Comparison of ENCODE assay signal across 26 cellular contexts in the genomic region with DNA sequence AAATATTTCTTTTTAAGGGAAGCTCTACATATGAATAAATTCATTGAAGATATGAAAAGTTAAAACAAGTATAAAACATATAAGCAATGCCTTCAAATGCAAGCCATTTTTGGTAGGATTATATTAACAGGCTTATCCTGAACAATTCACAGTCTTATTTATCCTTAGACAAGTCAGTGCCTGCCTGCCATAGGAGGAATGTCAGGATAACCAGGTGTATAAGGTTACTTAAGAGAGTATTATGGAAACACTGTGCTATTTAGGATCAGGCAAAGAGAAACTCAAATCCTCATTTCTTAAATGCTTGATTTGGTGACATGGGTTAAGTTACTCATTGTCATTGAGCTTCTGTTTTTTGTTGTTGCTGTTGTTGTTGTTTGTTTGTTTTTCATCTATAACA.
DNase-seq lines count a peak whose midpoint lies in the region; ATAC-seq and TF ChIP-seq lines count a peak whose summit lies in the region.
"Had no signal": no experiment of that assay in that cellular context is flagged by ENCODE, and none has a peak within 500 bp of the region (broad histone marks: within the 10 kb centered on the region; RNA-seq: fewer than 3 reads in every experiment).

No MANE protein-coding gene starts in this region.

- no peak overlapping the region for H3K9ac ChIP-seq in mammary epithelial cell (ENCODE audit: insufficient read depth, low read length)
- H3K9ac ChIP-seq: BLaER1 treated with 17β-estradiol and CSF1 and Interleukin-3, amounts not matched to agents 10 nM and 100 nM had no signal

- no peak overlapping the region for H3K4me2 ChIP-seq in mammary epithelial cell (ENCODE audit: insufficient read depth, low read depth, low read length)
- H3K4me2 ChIP-seq: A549; BLaER1 treated with 17β-estradiol and CSF1 and Interleukin-3, amounts not matched to agents 10 nM and 100 nM had no signal

- POLR2A ChIA-PET in MCF 10A (lab: Yijun Ruan, JAX), result interaction anchor here (0.5 to 1.4 kb wide), 2 partner anchors 9 to 324 kb away, joined by 3 read pairs; no protein-coding TSS in a partner anchor

- no peaks in the 10 kb centered on the region for H3K9me3 Mint-ChIP-seq in MCF 10A (ENCODE audit: unreplicated experiment)
- H3K9me3 Mint-ChIP-seq in Calu3 (ENCODE audit: low read depth, unreplicated experiment), result no peaks in the 10 kb centered on the region

- no peak overlapping the region for H3K27ac ChIP-seq in mammary epithelial cell (ENCODE audit: insufficient read depth, low read depth, low read length)
- H3K27ac ChIP-seq: A549; BLaER1 treated with 17β-estradiol and CSF1 and Interleukin-3, amounts not matched to agents 10 nM and 100 nM; Peyer's patch; SJCRH30 had no signal

- BruUV-seq in MCF 10A (replicated peaks; lab: Mats Ljungman, UMichigan), result no TSS peak
- BruUV-seq in mammary epithelial cell (replicated peaks; lab: Mats Ljungman, UMichigan), result no TSS peak
- BruUV-seq in Calu3 (replicated peaks; lab: Mats Ljungman, UMichigan), result no TSS peak

- H3K36me3 Mint-ChIP-seq in MCF 10A (ENCODE audit: insufficient read depth, unreplicated experiment) (no peaks in the 10 kb centered on the region), Calu3 (ENCODE audit: insufficient read depth, unreplicated experiment) (no peaks in the 10 kb centered on the region)
- H3K36me3 Mint-ChIP-seq: CD4-positive, alpha-beta memory T cell had no signal

- CTCF ChIA-PET in MCF 10A (lab: Yijun Ruan, JAX) (interaction anchor here (0.6 kb wide), 1 partner anchor 206 kb away, joined by 4 read pairs; no protein-coding TSS in a partner anchor), mammary epithelial cell (lab: Charles Lee; ENCODE audit: low non-redundant PET) (no interaction called here), Calu3 (lab: Charles Lee) (no interaction called here)

- no peaks in the 10 kb centered on the region for H3K4me1 ChIP-seq in mammary epithelial cell (ENCODE audit: insufficient read depth, low read length)
- H3K4me1 ChIP-seq: A549; BLaER1 treated with 17β-estradiol and CSF1 and Interleukin-3, amounts not matched to agents 10 nM and 100 nM; Peyer's patch; SJCRH30 had no signal

- H3K27me3 ChIP-seq in mammary epithelial cell (ENCODE audit: insufficient read depth, low read length), result no peaks in the 10 kb centered on the region
- H3K27me3 ChIP-seq: BLaER1 treated with 17β-estradiol and CSF1 and Interleukin-3, amounts not matched to agents 10 nM and 100 nM; MG63; Peyer's patch; SJCRH30 had no signal

- no peak overlapping the region for H3K27ac Mint-ChIP-seq in MCF 10A (ENCODE audit: low read depth, unreplicated experiment)
- H3K27ac Mint-ChIP-seq in Calu3 (ENCODE audit: unreplicated experiment), result no peak overlapping the region
- H3K27ac Mint-ChIP-seq: CD4-positive, alpha-beta memory T cell; T-helper 17 cell had no signal

- ATAC-seq in HG03442 (IDR thresholded peaks at IDR 0.05; ENCODE audit: unreplicated experiment), result no peak
- ATAC-seq: A549, Right ventricle myocardium inferior, SK-N-SH treated with all-trans-retinoic acid at 6 μM for 48 hours, T-helper 17 cell had no signal

- no peak overlapping the region for H3K4me3 Mint-ChIP-seq in MCF 10A (ENCODE audit: unreplicated experiment)
- no peak overlapping the region for H3K4me3 Mint-ChIP-seq in Calu3 (ENCODE audit: low read depth, unreplicated experiment)
- H3K4me3 Mint-ChIP-seq: CD4-positive, alpha-beta memory T cell; T-helper 17 cell had no signal

- H3K27me3 Mint-ChIP-seq in MCF 10A (ENCODE audit: insufficient read depth, unreplicated experiment) (no peaks in the 10 kb centered on the region), Calu3 (ENCODE audit: unreplicated experiment) (no peaks in the 10 kb centered on the region)
- H3K27me3 Mint-ChIP-seq: CD4-positive, alpha-beta memory T cell; T-helper 17 cell had no signal

- TF ChIP-seq CTCF in MCF 10A (IDR thresholded peaks at IDR 0.05; ENCODE audit: unreplicated experiment) (no peak), mammary epithelial cell (conservative IDR thresholded peaks at IDR 0.05 in 1 of 2, IDR thresholded peaks at IDR 0.05 in 1 of 2; ENCODE audit: extremely low read depth in 1 of 2, insufficient read depth in 1 of 2, low read depth in 1 of 2, low read length in 2 of 2) (no peak), epithelial cell of esophagus (IDR thresholded peaks at IDR 0.05; ENCODE audit: insufficient read depth, low read depth, low read length, missing control alignments) (no peak), GM10266 (IDR thresholded peaks at IDR 0.05; ENCODE audit: control insufficient read depth, insufficient read depth, low read depth, missing control alignments) (no peak), Calu3 (IDR thresholded peaks at IDR 0.05; ENCODE audit: unreplicated experiment) (no peak)

- intact Hi-C loops in MCF 10A (cut with micrococcal nuclease) (no loop called here), mammary epithelial cell (cut with micrococcal nuclease) (no loop called here), Calu3 (cut with micrococcal nuclease; ENCODE audit: unreplicated experiment) (no loop called here)

- H3K79me2 ChIP-seq in mammary epithelial cell (ENCODE audit: insufficient read depth, low read length), result no peaks in the 10 kb centered on the region

- no peaks in the 10 kb centered on the region for H3K36me3 ChIP-seq in mammary epithelial cell (ENCODE audit: insufficient read depth, low read length)
- H3K36me3 ChIP-seq: BLaER1 treated with 17β-estradiol and CSF1 and Interleukin-3, amounts not matched to agents 10 nM and 100 nM; MG63; Peyer's patch; SJCRH30 had no signal

- H3K4me1 Mint-ChIP-seq in MCF 10A (ENCODE audit: insufficient read depth, unreplicated experiment) (peaks cover 5% of the 10 kb centered on the region), Calu3 (ENCODE audit: low read depth, unreplicated experiment) (no peaks in the 10 kb centered on the region)
- H3K4me1 Mint-ChIP-seq: CD4-positive, alpha-beta memory T cell; T-helper 17 cell had no signal

- no peaks in the 10 kb centered on the region for H4K20me1 ChIP-seq in mammary epithelial cell (ENCODE audit: insufficient read depth, low read length)
- H4K20me1 ChIP-seq: BLaER1 treated with 17β-estradiol and CSF1 and Interleukin-3, amounts not matched to agents 10 nM and 100 nM had no signal

- dilution Hi-C loops in mammary epithelial cell (cut with HindIII; ENCODE audit: low sequenced_read_pairs), result no loop called here

- H2AFZ ChIP-seq in mammary epithelial cell (ENCODE audit: low read depth, low read length), result no peak overlapping the region

- H3K4me3 ChIP-seq in mammary epithelial cell (replicated peaks in 1 of 3; ENCODE audit: insufficient read depth in 1 of 3, low read depth in 2 of 3, low read length in 3 of 3) (no peak overlapping the region), epithelial cell of esophagus (ENCODE audit: low read length) (no peak overlapping the region)
- H3K4me3 ChIP-seq: A549; BLaER1 treated with 17β-estradiol and CSF1 and Interleukin-3, amounts not matched to agents 10 nM and 100 nM; MG63; Peyer's patch; SJCRH30 had no signal

- in situ Hi-C loops in mammary epithelial cell (cut with MboI; ENCODE audit: low sequenced_read_pairs in 2 of 2), result no loop called here

- peak; percentile 20 for DNase-seq in MCF 10A (ENCODE audit: unreplicated experiment)
- no peak for DNase-seq in mammary epithelial cell
- peak; percentile 5 for DNase-seq in NCI-H69 (lab: John Stamatoyannopoulos, UW)
- peak; percentile 82 for DNase-seq in epithelial cell of esophagus (ENCODE audit: low read depth)
- no peak for DNase-seq in GM10266 (ENCODE audit: extremely low spot score)
- DNase-seq in Calu3, result no peak
- DNase-seq: AML-193; CD4-positive, alpha-beta memory T cell; COR-L47; DMS 273 treated with DMSO at 0.1 percent for 48 hours; DND-41; H7; KBM-7; MG63; NCI-H1694 treated with DMSO at 0.1 percent for 48 hours; NCI-H2081; NCI-H774; OCI-M1; Peyer's patch; SJCRH30; T-helper 17 cell had no signal

- peaks cover under 1% of the 10 kb centered on the region for H3K9me3 ChIP-seq in mammary epithelial cell (replicated peaks; ENCODE audit: insufficient read depth, low read length)
- H3K9me3 ChIP-seq: A549, MG63, Peyer's patch, SJCRH30 had no signal

Comparison
In these comparisons a context has a peak if more than half of its experiments do, and no peak if none do; other contexts are left out.
1. DNase-seq: peak in MCF 10A (single experiment), NCI-H69 (single experiment) and epithelial cell of esophagus (single experiment); none in mammary epithelial cell (single experiment), GM10266 (single experiment) and Calu3 (single experiment).